In the genomic region with DNA sequence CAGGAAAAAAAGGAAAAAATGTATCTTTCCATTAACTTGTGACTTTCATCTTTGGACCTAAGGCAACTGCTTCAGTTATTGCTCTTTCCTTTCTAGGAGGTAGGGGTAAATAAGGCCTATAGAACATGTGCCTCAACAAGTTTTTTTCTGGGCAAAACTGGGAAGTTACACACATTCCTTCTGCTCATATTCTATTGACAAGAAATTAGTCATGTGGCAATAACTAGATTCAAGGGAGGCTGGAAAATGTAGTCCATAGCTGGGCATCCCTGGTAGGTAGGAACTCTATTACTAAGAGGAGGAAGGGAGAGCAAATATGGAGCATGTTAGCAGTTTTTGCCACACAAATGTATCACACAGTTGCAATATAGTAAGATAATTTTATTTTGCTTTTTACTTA, we compare ENCODE assay signal across 24 cellular contexts. TPM values are rescaled to one million over a fixed set of nuclear protein-coding genes. Genes with fewer than 3 reads are reported as not detected.
A peak's percentile ranks its signal among the peaks of the same experiment; 100 is the strongest.
DNase-seq lines count a peak whose midpoint lies in the region; ATAC-seq, FAIRE-seq and TF ChIP-seq lines count a peak whose summit lies in the region.
"Had no signal": no experiment of that assay in that cellular context is flagged by ENCODE, and none has a peak within 500 bp of the region (broad histone marks: within the 10 kb centered on the region; RNA-seq: fewer than 3 reads in every experiment).

No MANE protein-coding gene starts in this region.

- intact Hi-C loops in naive thymus-derived CD4-positive, alpha-beta T cell (cut with micrococcal nuclease) = no loop called here

- peak; percentile 61 for FAIRE-seq in H54 (lab: Jason Lieb, UNC)
- FAIRE-seq in bronchial epithelial cell (lab: Jason Lieb, UNC) = no peak
- no peak for FAIRE-seq in GM19239 (lab: Jason Lieb, UNC)
- FAIRE-seq: A204.1, GM12891, HepG2 had no signal

- TF ChIP-seq POLR2A in H54 (IDR thresholded peaks at IDR 0.05; ENCODE audit: low read depth, low read length) = no peak

- no peaks in the 10 kb centered on the region for H3K27me3 Mint-ChIP-seq in osteocyte (ENCODE audit: unreplicated experiment)
- H3K27me3 Mint-ChIP-seq in naive thymus-derived CD4-positive, alpha-beta T cell = no peaks in the 10 kb centered on the region
- H3K27me3 Mint-ChIP-seq: CD4-positive, alpha-beta memory T cell had no signal

- H3K27me3 ChIP-seq in RWPE2 (ENCODE audit: insufficient read depth, poor library complexity, severe bottlenecking) (no peaks in the 10 kb centered on the region), bronchial epithelial cell (ENCODE audit: control insufficient read depth, insufficient read depth, low read length) (no peaks in the 10 kb centered on the region)
- H3K27me3 ChIP-seq in naive thymus-derived CD4-positive, alpha-beta T cell (ENCODE audit: control insufficient read depth in 2 of 2, insufficient read depth in 2 of 2, low read length in 2 of 2) = no peaks in the 10 kb centered on the region
- H3K27me3 ChIP-seq: BLaER1 treated with 17β-estradiol and CSF1 and Interleukin-3, amounts not matched to agents 10 nM and 100 nM had no signal

- TF ChIP-seq CTCF in RWPE2 (IDR thresholded peaks at IDR 0.05; ENCODE audit: poor library complexity, severe bottlenecking) (no peak), bronchial epithelial cell (IDR thresholded peaks at IDR 0.05; ENCODE audit: insufficient read depth, low read length, severe bottlenecking) (no peak), osteocyte (IDR thresholded peaks at IDR 0.05) (no peak)

- no peaks in the 10 kb centered on the region for H3K9me3 ChIP-seq in RWPE2 (ENCODE audit: severe bottlenecking)
- H3K9me3 ChIP-seq in naive thymus-derived CD4-positive, alpha-beta T cell (ENCODE audit: control insufficient read depth in 2 of 3, low read length in 3 of 3) = no peaks in the 10 kb centered on the region

- peaks cover 17% of the 10 kb centered on the region for H3K4me1 Mint-ChIP-seq in osteocyte (ENCODE audit: unreplicated experiment)
- H3K4me1 Mint-ChIP-seq in naive thymus-derived CD4-positive, alpha-beta T cell = peaks cover 9 to 34% (median 28%) of the 10 kb centered on the region in 7 donors

- peak overlapping the region; percentile 35 for H3K27ac Mint-ChIP-seq in osteocyte (ENCODE audit: unreplicated experiment)
- no peak overlapping the region for H3K27ac Mint-ChIP-seq in naive thymus-derived CD4-positive, alpha-beta T cell

- peak; percentile 77 for ATAC-seq in RWPE2 (ENCODE audit: low read depth)
- ATAC-seq in GM19395 (IDR thresholded peaks at IDR 0.05; ENCODE audit: unreplicated experiment) = no peak
- ATAC-seq in naive thymus-derived CD4-positive, alpha-beta T cell = no peak
- ATAC-seq: HepG2 had no signal

- DNase-seq in H54 (ENCODE audit: insufficient read length, low spot score) = no peak
- no peak for DNase-seq in RWPE2 (ENCODE audit: low spot score)
- DNase-seq in bronchial epithelial cell (ENCODE audit: low read depth) = peak; percentile 78
- no peak for DNase-seq in osteocyte (ENCODE audit: extremely low spot score, unreplicated experiment)
- DNase-seq in naive thymus-derived CD4-positive, alpha-beta T cell = no peak
- DNase-seq in GM19239 (ENCODE audit: insufficient read length, low spot score) = no peak
- DNase-seq: AML-193; CD4-positive, alpha-beta memory T cell; COR-L47; DMS79; GF-D8; H7; MV-4-11; NCI-H1105 treated with DMSO at 0.1 percent for 48 hours; NCI-H146; NCI-H1930; NCI-H524 treated with DMSO at 0.1 percent for 48 hours; RPMI8226; SHP77 treated with DMSO at 0.1 percent for 48 hours had no signal

- no peak overlapping the region for H3K4me3 Mint-ChIP-seq in osteocyte (ENCODE audit: unreplicated experiment)
- no peak overlapping the region for H3K4me3 Mint-ChIP-seq in naive thymus-derived CD4-positive, alpha-beta T cell
- H3K4me3 Mint-ChIP-seq: CD4-positive, alpha-beta memory T cell had no signal

- peaks cover 6% of the 10 kb centered on the region for H3K9me3 Mint-ChIP-seq in osteocyte (ENCODE audit: unreplicated experiment)
- peaks cover 0 to 10% (median 7%) of the 10 kb centered on the region in 11 donors for H3K9me3 Mint-ChIP-seq in naive thymus-derived CD4-positive, alpha-beta T cell

- H3K4me1 ChIP-seq in RWPE2 (ENCODE audit: insufficient read depth, poor library complexity, severe bottlenecking) = peaks cover 46% of the 10 kb centered on the region
- H3K4me1 ChIP-seq in naive thymus-derived CD4-positive, alpha-beta T cell (ENCODE audit: control insufficient read depth in 2 of 2, insufficient read depth in 2 of 2, low read length in 2 of 2) = peaks cover 0 to 4% of the 10 kb centered on the region in 2 donors

- H3K4me3 ChIP-seq in RWPE2 (ENCODE audit: severe bottlenecking) (no peak overlapping the region), bronchial epithelial cell (ENCODE audit: low read depth, low read length) (no peak overlapping the region)
- H3K4me3 ChIP-seq in naive thymus-derived CD4-positive, alpha-beta T cell (ENCODE audit: low read length) = no peak overlapping the region
- H3K4me3 ChIP-seq: BLaER1 treated with 17β-estradiol and CSF1 and Interleukin-3, amounts not matched to agents 10 nM and 100 nM had no signal

- peak overlapping the region; percentile 86 for H3K27ac ChIP-seq in RWPE2 (ENCODE audit: poor library complexity, severe bottlenecking)
- no peak overlapping the region for H3K27ac ChIP-seq in naive thymus-derived CD4-positive, alpha-beta T cell (ENCODE audit: low read depth, low read length)
- H3K27ac ChIP-seq: BLaER1 treated with 17β-estradiol and CSF1 and Interleukin-3, amounts not matched to agents 10 nM and 100 nM had no signal

- peaks cover 6% of the 10 kb centered on the region for H3K36me3 Mint-ChIP-seq in osteocyte (ENCODE audit: unreplicated experiment)
- peaks cover 4 to 10% (median 5%) of the 10 kb centered on the region in 5 donors for H3K36me3 Mint-ChIP-seq in naive thymus-derived CD4-positive, alpha-beta T cell

- H3K36me3 ChIP-seq in RWPE2 (ENCODE audit: low read depth) = no peaks in the 10 kb centered on the region; the same call in 1 of the 2 replicates
- no peaks in the 10 kb centered on the region for H3K36me3 ChIP-seq in bronchial epithelial cell (ENCODE audit: control insufficient read depth, insufficient read depth, low read length)
- H3K36me3 ChIP-seq in naive thymus-derived CD4-positive, alpha-beta T cell (ENCODE audit: control insufficient read depth in 2 of 3, insufficient read depth in 3 of 3, low read length in 3 of 3) = no peaks in the 10 kb centered on the region

- CTCF ChIA-PET in naive thymus-derived CD4-positive, alpha-beta T cell (lab: Charles Lee) = no interaction called here

- POLR2A ChIA-PET in naive thymus-derived CD4-positive, alpha-beta T cell (lab: Charles Lee) = interaction anchor here (0.7 kb wide), 1 partner anchor 33 kb away, joined by 3 read pairs; no protein-coding TSS in a partner anchor

RNA-seq across cellular contexts. Expression of gene NEMP2, which starts 37.7 kb away (rescaled TPM):
- 1.8 and 1.9 TPM in 2 replicates for total RNA-seq in bronchial epithelial cell
- total RNA-seq in osteocyte = 11.7 and 11.9 TPM in 2 replicates
- total RNA-seq in naive thymus-derived CD4-positive, alpha-beta T cell = 10 to 100 TPM; 11.1 to 30.8 (median 18.4) TPM
- polyA plus RNA-seq in naive thymus-derived CD4-positive, alpha-beta T cell = 10 to 100 TPM; 10.0 to 13.4 TPM
